Comparison of ENCODE assay signal across 8 cellular contexts in the genomic region with DNA sequence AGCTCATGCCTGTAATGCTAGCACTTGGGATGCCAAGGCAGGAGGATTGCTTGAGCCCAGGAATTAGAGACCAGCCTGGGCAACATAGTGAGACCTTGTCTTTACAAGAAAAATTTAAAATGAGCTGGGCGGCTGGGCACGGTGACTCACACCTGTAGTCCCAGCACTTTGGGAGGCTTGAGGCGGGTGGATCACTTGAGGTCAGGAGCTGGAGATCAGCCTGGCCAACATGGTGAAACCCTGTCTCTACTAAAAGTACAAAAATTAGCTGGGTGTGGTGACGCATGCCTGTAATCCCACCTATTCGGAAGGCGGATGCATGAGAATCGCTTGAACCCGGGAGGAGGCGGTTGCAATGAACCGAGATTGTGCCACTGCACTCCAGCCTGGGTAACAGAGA. TPM values are rescaled to one million over a fixed set of nuclear protein-coding genes. Genes with fewer than 3 reads are reported as not detected.
DNase-seq lines count a peak whose midpoint lies in the region; ATAC-seq and TF ChIP-seq lines count a peak whose summit lies in the region.
"Not testable (repeated sequence)": the region's sequence is repeated elsewhere in the genome, so short reads cannot be mapped to it uniquely, and the experiment has no call there.

No MANE protein-coding gene starts in this region.

- H3K36me3 ChIP-seq in BLaER1 treated with 17β-estradiol and CSF1 and Interleukin-3, amounts not matched to agents 10 nM and 100 nM = peaks cover 17 to 45% (median 35%) of the 10 kb centered on the region in 11 experiments
- H3K36me3 ChIP-seq in PC-3 (ENCODE audit: low read depth, low read length) = not testable (repeated sequence)

- POLR2A ChIA-PET in PC-3 (lab: Charles Lee; ENCODE audit: unreplicated experiment); activated CD4-positive, alpha-beta T cell treated with anti-CD3 and anti-CD28 coated beads, Interleukin-2, amount 10 ng/mL, durations not matched to agents 7 days and 5 days (lab: Charles Lee): not testable (repeated sequence)

- H2AFZ ChIP-seq in PC-3 (ENCODE audit: low read length) = not testable (repeated sequence)

- not testable (repeated sequence) for H4K20me1 ChIP-seq in BLaER1 treated with 17β-estradiol and CSF1 and Interleukin-3, amounts not matched to agents 10 nM and 100 nM; PC-3 (ENCODE audit: low read length)

- peaks cover 43% of the 10 kb centered on the region for H3K4me1 Mint-ChIP-seq in activated CD4-positive, alpha-beta T cell treated with anti-CD3 and anti-CD28 coated beads, Interleukin-2, amount 10 ng/mL, durations not matched to agents 7 days and 5 days
- peaks cover 33% of the 10 kb centered on the region for H3K4me1 Mint-ChIP-seq in activated naive CD4-positive, alpha-beta T cell treated with anti-CD3 and anti-CD28 coated beads, Interleukin-2, amount 50 U/mL, for 24 hours
- peaks cover 32 to 37% of the 10 kb centered on the region in 2 donors for H3K4me1 Mint-ChIP-seq in effector memory CD8-positive, alpha-beta T cell (ENCODE audit: low read depth in 2 of 2)
- peaks cover 36 to 47% of the 10 kb centered on the region in 2 donors for H3K4me1 Mint-ChIP-seq in natural killer cell treated with Interleukin-12 subunit alpha and Interleukin-12 subunit beta and Interleukin-15 and Interleukin-18, amount 100 ng/mL, for 72 hours (ENCODE audit: low read depth in 2 of 2)
- peaks cover 23% of the 10 kb centered on the region for H3K4me1 Mint-ChIP-seq in type B pancreatic cell (ENCODE audit: unreplicated experiment)

- H3K36me3 Mint-ChIP-seq in activated CD4-positive, alpha-beta T cell treated with anti-CD3 and anti-CD28 coated beads, Interleukin-2, amount 10 ng/mL, durations not matched to agents 7 days and 5 days (ENCODE audit: low read depth) = peaks cover 39% of the 10 kb centered on the region
- not testable (repeated sequence) for H3K36me3 Mint-ChIP-seq in activated naive CD4-positive, alpha-beta T cell treated with anti-CD3 and anti-CD28 coated beads, Interleukin-2, amount 50 U/mL, for 24 hours; natural killer cell treated with Interleukin-12 subunit alpha and Interleukin-12 subunit beta and Interleukin-15 and Interleukin-18, amount 100 ng/mL, for 72 hours; type B pancreatic cell
- H3K36me3 Mint-ChIP-seq in effector memory CD8-positive, alpha-beta T cell (ENCODE audit: insufficient read depth) = peaks cover 51% of the 10 kb centered on the region

- not testable (repeated sequence) for H3K27me3 Mint-ChIP-seq in activated CD4-positive, alpha-beta T cell treated with anti-CD3 and anti-CD28 coated beads, Interleukin-2, amount 10 ng/mL, durations not matched to agents 7 days and 5 days; activated naive CD4-positive, alpha-beta T cell treated with anti-CD3 and anti-CD28 coated beads, Interleukin-2, amount 50 U/mL, for 24 hours; effector memory CD8-positive, alpha-beta T cell; natural killer cell treated with Interleukin-12 subunit alpha and Interleukin-12 subunit beta and Interleukin-15 and Interleukin-18, amount 100 ng/mL, for 72 hours; type B pancreatic cell

- not testable (repeated sequence) for H3F3A ChIP-seq in PC-3 (ENCODE audit: low read length, unreplicated experiment)

- peak overlapping the region in 9 of 10 experiments; percentile 31 to 92 (median 79); a peak in 17 of 20 replicates for H3K4me3 ChIP-seq in BLaER1 treated with 17β-estradiol and CSF1 and Interleukin-3, amounts not matched to agents 10 nM and 100 nM
- H3K4me3 ChIP-seq in HFF-Myc (replicated peaks; ENCODE audit: low read depth, low read length) (peak overlapping the region; percentile 70), PC-3 (ENCODE audit: low read length) (peak overlapping the region; percentile 79)

- H3K27ac ChIP-seq in BLaER1 treated with 17β-estradiol and CSF1 and Interleukin-3, amounts not matched to agents 10 nM and 100 nM = peak overlapping the region; percentile 61 to 100 (median 98); a peak in 21 of 22 replicates
- H3K27ac ChIP-seq in PC-3 (ENCODE audit: low read length) = not testable (repeated sequence)

- H3K9ac ChIP-seq in BLaER1 treated with 17β-estradiol and CSF1 and Interleukin-3, amounts not matched to agents 10 nM and 100 nM = peak overlapping the region; percentile 54 to 100 (median 97)
- H3K9ac ChIP-seq in PC-3 (ENCODE audit: low read length) = not testable (repeated sequence)

- H3K4me1 ChIP-seq in BLaER1 treated with 17β-estradiol and CSF1 and Interleukin-3, amounts not matched to agents 10 nM and 100 nM = peaks cover 60 to 79% (median 63%) of the 10 kb centered on the region in 10 experiments
- peaks cover 32% of the 10 kb centered on the region for H3K4me1 ChIP-seq in PC-3 (ENCODE audit: insufficient read depth, low read length)

- TF ChIP-seq CTCF in HFF-Myc (IDR thresholded peaks at IDR 0.05; ENCODE audit: low read depth, low read length, missing control alignments); PC-3 (conservative IDR thresholded peaks at IDR 0.05; ENCODE audit: low read depth, low read length); type B pancreatic cell (conservative IDR thresholded peaks at IDR 0.05): not testable (repeated sequence)

- H3K27ac Mint-ChIP-seq in activated CD4-positive, alpha-beta T cell treated with anti-CD3 and anti-CD28 coated beads, Interleukin-2, amount 10 ng/mL, durations not matched to agents 7 days and 5 days = peak overlapping the region; percentile 62
- H3K27ac Mint-ChIP-seq in activated naive CD4-positive, alpha-beta T cell treated with anti-CD3 and anti-CD28 coated beads, Interleukin-2, amount 50 U/mL, for 24 hours = peak overlapping the region; percentile 62
- peak overlapping the region; percentile 100 for H3K27ac Mint-ChIP-seq in effector memory CD8-positive, alpha-beta T cell
- peak overlapping the region; percentile 97 for H3K27ac Mint-ChIP-seq in natural killer cell treated with Interleukin-12 subunit alpha and Interleukin-12 subunit beta and Interleukin-15 and Interleukin-18, amount 100 ng/mL, for 72 hours
- not testable (repeated sequence) for H3K27ac Mint-ChIP-seq in type B pancreatic cell

- not testable (repeated sequence) for H3K9me3 Mint-ChIP-seq in activated CD4-positive, alpha-beta T cell treated with anti-CD3 and anti-CD28 coated beads, Interleukin-2, amount 10 ng/mL, durations not matched to agents 7 days and 5 days; activated naive CD4-positive, alpha-beta T cell treated with anti-CD3 and anti-CD28 coated beads, Interleukin-2, amount 50 U/mL, for 24 hours; effector memory CD8-positive, alpha-beta T cell; natural killer cell treated with Interleukin-12 subunit alpha and Interleukin-12 subunit beta and Interleukin-15 and Interleukin-18, amount 100 ng/mL, for 72 hours; type B pancreatic cell

- H3K9me2 ChIP-seq in PC-3 (replicated peaks; ENCODE audit: low read length) = not testable (repeated sequence)

- not testable (repeated sequence) for H3K27me3 ChIP-seq in BLaER1 treated with 17β-estradiol and CSF1 and Interleukin-3, amounts not matched to agents 10 nM and 100 nM; PC-3 (ENCODE audit: low read length)

- H3K4me2 ChIP-seq in BLaER1 treated with 17β-estradiol and CSF1 and Interleukin-3, amounts not matched to agents 10 nM and 100 nM = peak overlapping the region; percentile 86 to 100 (median 99)
- H3K4me2 ChIP-seq in PC-3 (ENCODE audit: low read length) = peak overlapping the region; percentile 96

- CTCF ChIA-PET in PC-3 (lab: Charles Lee) = not testable (repeated sequence)
- CTCF ChIA-PET in activated CD4-positive, alpha-beta T cell treated with anti-CD3 and anti-CD28 coated beads, Interleukin-2, amount 10 ng/mL, durations not matched to agents 7 days and 5 days (lab: Charles Lee) = interaction anchor here (0.6 to 6.0 kb wide), 6 partner anchors 18 to 987 kb away, joined by 3 to 52 read pairs (median 4); partner anchors contain the start of gene STARD10

- peaks cover 31% of the 10 kb centered on the region for H3K79me2 ChIP-seq in PC-3 (ENCODE audit: low read length)

- H3K4me3 Mint-ChIP-seq in activated CD4-positive, alpha-beta T cell treated with anti-CD3 and anti-CD28 coated beads, Interleukin-2, amount 10 ng/mL, durations not matched to agents 7 days and 5 days = peak overlapping the region; percentile 62
- H3K4me3 Mint-ChIP-seq in activated naive CD4-positive, alpha-beta T cell treated with anti-CD3 and anti-CD28 coated beads, Interleukin-2, amount 50 U/mL, for 24 hours = peak overlapping the region; percentile 75
- peak overlapping the region; percentile 20 to 34 for H3K4me3 Mint-ChIP-seq in effector memory CD8-positive, alpha-beta T cell
- H3K4me3 Mint-ChIP-seq in natural killer cell treated with Interleukin-12 subunit alpha and Interleukin-12 subunit beta and Interleukin-15 and Interleukin-18, amount 100 ng/mL, for 72 hours = peak overlapping the region; percentile 98
- peak overlapping the region; percentile 54 for H3K4me3 Mint-ChIP-seq in type B pancreatic cell

- ATAC-seq in PC-3; effector memory CD8-positive, alpha-beta T cell (replicated peaks); natural killer cell treated with Interleukin-12 subunit alpha and Interleukin-12 subunit beta and Interleukin-15 and Interleukin-18, amount 100 ng/mL, for 72 hours: not testable (repeated sequence)

- not testable (repeated sequence) for H3K9me3 ChIP-seq in BLaER1 treated with 17β-estradiol and CSF1 and Interleukin-3, amounts not matched to agents 10 nM and 100 nM (replicated peaks in 1 of 11); PC-3 (ENCODE audit: low read length)

- intact Hi-C loops in PC-3 (cut with micrococcal nuclease) = loop anchor here (5.0 kb wide), 1 partner anchor 84 kb away; no protein-coding TSS in a partner anchor

- DNase-seq in HFF-Myc (ENCODE audit: extremely low read depth, low read depth); PC-3; activated CD4-positive, alpha-beta T cell treated with anti-CD3 and anti-CD28 coated beads, Interleukin-2, amount 10 ng/mL, durations not matched to agents 7 days and 5 days; effector memory CD8-positive, alpha-beta T cell; natural killer cell treated with Interleukin-12 subunit alpha and Interleukin-12 subunit beta and Interleukin-15 and Interleukin-18, amount 100 ng/mL, for 72 hours (ENCODE audit: low spot score); type B pancreatic cell (ENCODE audit: extremely low spot score, unreplicated experiment): not testable (repeated sequence)

- not testable (repeated sequence) for BruUV-seq in PC-3 (replicated peaks; lab: Mats Ljungman, UMichigan)

RNA-seq across cellular contexts. Expression of gene ATG16L2, which starts 2.5 kb away (rescaled TPM):
- total RNA-seq in PC-3 (2014; rRNA removed) (12.2 and 16.2 TPM in 2 replicates), type B pancreatic cell (ENCODE audit: low replicate concordance) (26.3 and 29.5 TPM in 2 replicates)
- total RNA-seq in activated CD4-positive, alpha-beta T cell treated with anti-CD3 and anti-CD28 coated beads, Interleukin-2, amount 10 ng/mL, durations not matched to agents 7 days and 5 days = 100 to 1,000 TPM; 108 to 113 TPM
- total RNA-seq in natural killer cell treated with Interleukin-12 subunit alpha and Interleukin-12 subunit beta and Interleukin-15 and Interleukin-18, amount 100 ng/mL, for 72 hours = 100 to 1,000 TPM in 1 of 2 donors, 10 to 100 TPM in 1; 74.7 to 113 TPM

RNA-seq across cellular contexts. Expression of gene STARD10, which starts 17.8 kb away (rescaled TPM):
- total RNA-seq in PC-3 (2014; rRNA removed) (284 and 362 TPM in 2 replicates), type B pancreatic cell (ENCODE audit: low replicate concordance) (170 and 313 TPM in 2 replicates)
- total RNA-seq in activated CD4-positive, alpha-beta T cell treated with anti-CD3 and anti-CD28 coated beads, Interleukin-2, amount 10 ng/mL, durations not matched to agents 7 days and 5 days = 1 to 10 TPM; 4.5 to 6.4 TPM
- 10 to 100 TPM in 1 of 2 donors, 1 to 10 TPM in 1; 9.5 to 17.8 TPM for total RNA-seq in natural killer cell treated with Interleukin-12 subunit alpha and Interleukin-12 subunit beta and Interleukin-15 and Interleukin-18, amount 100 ng/mL, for 72 hours

RNA-seq across cellular contexts. Expression of gene ARAP1, which starts 59.5 kb away (rescaled TPM):
- 86.2 and 124 TPM in 2 replicates for total RNA-seq in PC-3 (2014; rRNA removed)
- 100 to 1,000 TPM in 1 of 2 experiments, 10 to 100 TPM in 1; 83.6 to 101 TPM for total RNA-seq in activated CD4-positive, alpha-beta T cell treated with anti-CD3 and anti-CD28 coated beads, Interleukin-2, amount 10 ng/mL, durations not matched to agents 7 days and 5 days
- total RNA-seq in natural killer cell treated with Interleukin-12 subunit alpha and Interleukin-12 subunit beta and Interleukin-15 and Interleukin-18, amount 100 ng/mL, for 72 hours = 100 to 1,000 TPM; 206 to 220 TPM
- total RNA-seq in type B pancreatic cell (ENCODE audit: low replicate concordance) = 80.5 and 149 TPM in 2 replicates

Comparison
In these comparisons a context has a peak if more than half of its experiments do, and no peak if none do; other contexts are left out.
1. H3K4me3 Mint-ChIP-seq: peak in every context shown above with its lines; median percentile 98 in natural killer cell treated with Interleukin-12 subunit alpha and Interleukin-12 subunit beta and Interleukin-15 and Interleukin-18, amount 100 ng/mL, for 72 hours; 75 in activated naive CD4-positive, alpha-beta T cell treated with anti-CD3 and anti-CD28 coated beads, Interleukin-2, amount 50 U/mL, for 24 hours; 62 in activated CD4-positive, alpha-beta T cell treated with anti-CD3 and anti-CD28 coated beads, Interleukin-2, amount 10 ng/mL, durations not matched to agents 7 days and 5 days; 54 in type B pancreatic cell; 27 in effector memory CD8-positive, alpha-beta T cell.